Comparison of ENCODE assay signal across 8 cellular contexts in genomic region chr14:45252356-45253069, GRCh38. TPM values are rescaled to one million over a fixed set of nuclear protein-coding genes. Genes with fewer than 3 reads are reported as not detected.
A peak's percentile ranks its signal among the peaks of the same experiment; 100 is the strongest.
DNase-seq lines count a peak whose midpoint lies in the region; ATAC-seq and TF ChIP-seq lines count a peak whose summit lies in the region.

No MANE protein-coding gene starts in this region.

- H3K36me3 ChIP-seq in osteoblast (ENCODE audit: insufficient read depth, low read length): no peaks in the 10 kb centered on the region

- H2AFZ ChIP-seq in osteoblast (ENCODE audit: low read length): peak overlapping the region; percentile 97

- peaks cover 55% of the 10 kb centered on the region for H3K79me2 ChIP-seq in osteoblast (ENCODE audit: insufficient read depth, low read length)

- ATAC-seq in SK-N-SH treated with all-trans-retinoic acid at 6 μM for 48 hours: peak; percentile 19; the same call in 2 of the 3 replicates
- no peak for ATAC-seq in HG02610 (IDR thresholded peaks at IDR 0.05; ENCODE audit: unreplicated experiment)

- H3K4me3 ChIP-seq in epithelial cell of esophagus (ENCODE audit: low read length) (peak overlapping the region; percentile 59), osteoblast (ENCODE audit: insufficient read depth, low read length) (peak overlapping the region; percentile 88)

- peaks cover 24% of the 10 kb centered on the region for H3K4me1 ChIP-seq in osteoblast (ENCODE audit: insufficient read depth, low read length)

- TF ChIP-seq CTCF in epithelial cell of esophagus (IDR thresholded peaks at IDR 0.05; ENCODE audit: insufficient read depth, low read depth, low read length, missing control alignments): no peak
- no peak for TF ChIP-seq CTCF in osteoblast (IDR thresholded peaks at IDR 0.05; ENCODE audit: extremely low read depth, low read depth, low read length)

- no peaks in the 10 kb centered on the region for H3K9me3 ChIP-seq in osteoblast (ENCODE audit: low read depth, low read length)

- peak overlapping the region; percentile 94 for H3K27ac ChIP-seq in osteoblast (ENCODE audit: low read depth, low read length)

- no peaks in the 10 kb centered on the region for H4K20me1 ChIP-seq in osteoblast (ENCODE audit: insufficient read depth, low read length)

- DNase-seq in stimulated activated CD4-positive, alpha-beta T cell treated with anti-CD3 and anti-CD28 coated beads, Interleukin-15, amount 100 ng/mL, for 24 hours: peak; percentile 46
- DNase-seq in stimulated activated CD4-positive, alpha-beta T cell treated with anti-CD3 and anti-CD28 coated beads, Interleukin-12 subunit alpha, Interleukin-12 subunit beta, amount 100 ng/mL, for 4 hours: no peak
- DNase-seq in epithelial cell of esophagus (ENCODE audit: low read depth) (peak; percentile 35), osteoblast (ENCODE audit: insufficient read length, low spot score, missing footprints) (no peak), GM19240 (ENCODE audit: insufficient read length, low spot score) (no peak), NCI-H2029 (lab: John Stamatoyannopoulos, UW) (no peak)

- no peaks in the 10 kb centered on the region for H3K27me3 ChIP-seq in osteoblast (ENCODE audit: insufficient read depth, low read length)

- peak overlapping the region; percentile 89 for H3K4me2 ChIP-seq in osteoblast (ENCODE audit: insufficient read depth, low read length)

TF ChIP-seq in SK-N-SH treated with all-trans-retinoic acid at 6 μM for 48 hours, 23 proteins besides CTCF, POLR2A, EP300 and RAD21:
- TF ChIP-seq RARB (CRISPR knock-in tag; IDR thresholded peaks at IDR 0.05) (no peak), CSDC2 (CRISPR knock-in tag; IDR thresholded peaks at IDR 0.05) (no peak), SNAI2 (CRISPR knock-in tag; IDR thresholded peaks at IDR 0.05) (no peak), ARNTL (CRISPR knock-in tag; IDR thresholded peaks at IDR 0.05; ENCODE audit: borderline replicate concordance, low read depth) (no peak), TSHZ2 (CRISPR knock-in tag; IDR thresholded peaks at IDR 0.05) (no peak), PPARA (CRISPR knock-in tag; IDR thresholded peaks at IDR 0.05; ENCODE audit: borderline replicate concordance) (no peak), ZC3H10 (CRISPR knock-in tag; IDR thresholded peaks at IDR 0.05) (no peak), CSRNP3 (CRISPR knock-in tag; IDR thresholded peaks at IDR 0.05) (no peak), ZFP30 (CRISPR knock-in tag; IDR thresholded peaks at IDR 0.05) (no peak)

RNA-seq across cellular contexts. Expression of gene MIS18BP1, which starts 0.5 kb away (rescaled TPM):
- total RNA-seq in osteoblast: 29.7 and 35.7 TPM in 2 replicates

Comparison
In these comparisons a context has a peak if more than half of its experiments do, and no peak if none do; other contexts are left out.
1. DNase-seq: peak in stimulated activated CD4-positive, alpha-beta T cell treated with anti-CD3 and anti-CD28 coated beads, Interleukin-15, amount 100 ng/mL, for 24 hours (single experiment) and epithelial cell of esophagus (single experiment); none in stimulated activated CD4-positive, alpha-beta T cell treated with anti-CD3 and anti-CD28 coated beads, Interleukin-12 subunit alpha, Interleukin-12 subunit beta, amount 100 ng/mL, for 4 hours (single experiment), osteoblast (single experiment), GM19240 (single experiment) and NCI-H2029 (single experiment).